ENCODE assay signal across 1 cellular context in genomic region chr1:26530540-26530897, GRCh38.
TF ChIP-seq lines count a peak whose summit lies in the region.

No MANE protein-coding gene starts in this region.

TF ChIP-seq in K562, 482 proteins besides CTCF, POLR2A, EP300 and RAD21 (continued from another document and continues in another):
- no peak for TF ChIP-seq ZHX1 (conservative IDR thresholded peaks at IDR 0.05; ENCODE audit: low read length)
- TF ChIP-seq SP2 (IDR thresholded peaks at IDR 0.05; ENCODE audit: extremely low read depth, low read depth, low read length, poor library complexity, severe bottlenecking) = peak; percentile 4
- TF ChIP-seq CUX1 (CRISPR knock-in tag; IDR thresholded peaks at IDR 0.05) = no peak
- no peak for TF ChIP-seq TAF15 (IDR thresholded peaks at IDR 0.05; ENCODE audit: low read depth, low read length)
- 0 out of 6 replicates have a peak, but pooled peaks of 1 of the 3 experiments have one; percentile 31 for TF ChIP-seq ZBTB11 (CRISPR knock-in tag; IDR thresholded peaks at IDR 0.05)
- TF ChIP-seq ZNF217 (CRISPR knock-in tag; IDR thresholded peaks at IDR 0.05) = no peak
- TF ChIP-seq SREBF1 (IDR thresholded peaks at IDR 0.05; ENCODE audit: borderline replicate concordance, low read depth, low read length) = no peak
- no peak for TF ChIP-seq GTF2B (IDR thresholded peaks at IDR 0.05; ENCODE audit: extremely low read depth, insufficient read length)
- no peak for TF ChIP-seq RBM39 (optimal IDR thresholded peaks at IDR 0.05; ENCODE audit: low read depth, low read length)
- no peak for TF ChIP-seq ARID2 (IDR thresholded peaks at IDR 0.05)
- TF ChIP-seq ZNF589 (CRISPR knock-in tag; IDR thresholded peaks at IDR 0.05; ENCODE audit: low read depth) = no peak
- peak; percentile 87 for TF ChIP-seq NR2C1 (IDR thresholded peaks at IDR 0.05)
- TF ChIP-seq NR2C1 (tag; IDR thresholded peaks at IDR 0.05) = peak; percentile 92
- TF ChIP-seq FOXO4 (CRISPR knock-in tag; IDR thresholded peaks at IDR 0.05) = 0 out of 2 replicates have a peak, but pooled peaks have one; percentile 8
- no peak for TF ChIP-seq NFXL1 (CRISPR knock-in tag; IDR thresholded peaks at IDR 0.05)
- no peak for TF ChIP-seq PHB (CRISPR knock-in tag; IDR thresholded peaks at IDR 0.05)
- no peak for TF ChIP-seq ZBTB33 (CRISPR knock-in tag; IDR thresholded peaks at IDR 0.05)
- 0 out of 2 replicates have a peak, but pooled peaks have one; percentile 15 for TF ChIP-seq MECOM (CRISPR knock-in tag; IDR thresholded peaks at IDR 0.05)
- no peak for TF ChIP-seq NRF1 (conservative IDR thresholded peaks at IDR 0.05 in 1 of 2, IDR thresholded peaks at IDR 0.05 in 1 of 2)
- TF ChIP-seq NFRKB (IDR thresholded peaks at IDR 0.05; ENCODE audit: low read depth) = no peak
- TF ChIP-seq MBD1 (CRISPR knock-in tag; IDR thresholded peaks at IDR 0.05) = no peak
- TF ChIP-seq L3MBTL2 (IDR thresholded peaks at IDR 0.05) = no peak
- TF ChIP-seq CREB1 (IDR thresholded peaks at IDR 0.05) = no peak
- TF ChIP-seq CREB1 (CRISPR knock-in tag; IDR thresholded peaks at IDR 0.05) = peak; percentile 29; the same call in 1 of the 2 replicates
- 0 out of 2 replicates have a peak, but pooled peaks have one; percentile 1 for TF ChIP-seq ZNF143 (CRISPR knock-in tag; IDR thresholded peaks at IDR 0.05)
- no peak for TF ChIP-seq ZNF12 (CRISPR knock-in tag; IDR thresholded peaks at IDR 0.05)
- no peak for TF ChIP-seq ASH1L (IDR thresholded peaks at IDR 0.05; ENCODE audit: borderline replicate concordance, low read depth, partially characterized antibody)
- TF ChIP-seq NFE2L1 (tag; IDR thresholded peaks at IDR 0.05; ENCODE audit: borderline replicate concordance, low read depth) = no peak
- TF ChIP-seq BCL6 (CRISPR knock-in tag; IDR thresholded peaks at IDR 0.05) = no peak
- TF ChIP-seq NKRF (IDR thresholded peaks at IDR 0.05; ENCODE audit: borderline replicate concordance) = no peak
- no peak for TF ChIP-seq MTA1 (IDR thresholded peaks at IDR 0.05; ENCODE audit: borderline replicate concordance)
- no peak for TF ChIP-seq ATF4 (CRISPR knock-in tag; IDR thresholded peaks at IDR 0.05)
- no peak for TF ChIP-seq EZH2 (IDR thresholded peaks at IDR 0.05; ENCODE audit: borderline replicate concordance, low read depth, low read length)
